In genomic region chr17:8300629-8301242, GRCh38 we compare ENCODE assay signal across 8 cellular contexts. TPM values are rescaled to one million over a fixed set of nuclear protein-coding genes. Genes with fewer than 3 reads are reported as not detected.
A peak's percentile ranks its signal among the peaks of the same experiment; 100 is the strongest.
DNase-seq lines count a peak whose midpoint lies in the region; ATAC-seq lines count a peak whose summit lies in the region.

No MANE protein-coding gene starts in this region.

- H3K36me3 ChIP-seq in effector memory CD4-positive, alpha-beta T cell (ENCODE audit: control insufficient read depth, insufficient read depth, low read length): no peaks in the 10 kb centered on the region
- H3K36me3 ChIP-seq in mesenchymal stem cell (ENCODE audit: control insufficient read depth in 1 of 2, insufficient read depth in 2 of 2, low read depth in 1 of 2, low read length in 2 of 2): no peaks in the 10 kb centered on the region

- no peak overlapping the region for H3K14ac ChIP-seq in mesenchymal stem cell (ENCODE audit: low read length in 2 of 2)

- no peak overlapping the region for H2AK5ac ChIP-seq in mesenchymal stem cell (ENCODE audit: low read length, severe bottlenecking)

- H4K91ac ChIP-seq in mesenchymal stem cell (ENCODE audit: low read length): no peak overlapping the region

- 2% methylated on average over 7 of the region's 8 CpGs for WGBS in mesenchymal stem cell

- no peak overlapping the region for H2BK5ac ChIP-seq in mesenchymal stem cell (ENCODE audit: low read depth, low read length, poor library complexity, severe bottlenecking)

- no peaks in the 10 kb centered on the region for H3K4me1 ChIP-seq in effector memory CD4-positive, alpha-beta T cell (ENCODE audit: control insufficient read depth, insufficient read depth, low read length, poor library complexity, severe bottlenecking)
- no peaks in the 10 kb centered on the region for H3K4me1 ChIP-seq in mesenchymal stem cell (ENCODE audit: control insufficient read depth, insufficient read depth, low read depth, low read length)

- H3K79me1 ChIP-seq in mesenchymal stem cell (replicated peaks; ENCODE audit: low read length, poor library complexity, severe bottlenecking): no peaks in the 10 kb centered on the region

- no peak overlapping the region for H3K4me3 Mint-ChIP-seq in activated CD4-positive, alpha-beta memory T cell treated with anti-CD3 and anti-CD28 coated beads for 36 hours

- no peak overlapping the region for H2BK120ac ChIP-seq in mesenchymal stem cell (ENCODE audit: low read depth, low read length)

- no peak overlapping the region for H3K4me3 ChIP-seq in effector memory CD4-positive, alpha-beta T cell (ENCODE audit: insufficient read depth, low read depth, low read length, poor library complexity, severe bottlenecking)
- H3K4me3 ChIP-seq in mesenchymal stem cell (ENCODE audit: insufficient read depth in 1 of 2, low read depth in 1 of 2, low read length in 2 of 2): no peak overlapping the region

- no peak overlapping the region for H3K4ac ChIP-seq in mesenchymal stem cell (ENCODE audit: low read depth in 1 of 2, low read length in 2 of 2)

- no peaks in the 10 kb centered on the region for H3K9me3 ChIP-seq in effector memory CD4-positive, alpha-beta T cell (ENCODE audit: control insufficient read depth, low read length)
- no peaks in the 10 kb centered on the region for H3K9me3 ChIP-seq in mesenchymal stem cell (ENCODE audit: control insufficient read depth, low read length)

- POLR2A ChIA-PET in activated CD4-positive, alpha-beta memory T cell treated with anti-CD3 and anti-CD28 coated beads for 36 hours (lab: Charles Lee): no interaction called here

- no peaks in the 10 kb centered on the region for H3K36me3 Mint-ChIP-seq in activated CD4-positive, alpha-beta memory T cell treated with anti-CD3 and anti-CD28 coated beads for 36 hours

- H3K9ac ChIP-seq in mesenchymal stem cell (ENCODE audit: low read length): no peak overlapping the region

- H3K23ac ChIP-seq in mesenchymal stem cell (ENCODE audit: low read length in 2 of 2): no peak overlapping the region

- ATAC-seq in HG02571 (IDR thresholded peaks at IDR 0.05; ENCODE audit: unreplicated experiment): peak; percentile 50
- ATAC-seq in HG03520 (IDR thresholded peaks at IDR 0.05; ENCODE audit: unreplicated experiment): no peak

- DNase-seq in Caki2 (ENCODE audit: low read depth) (peak; percentile 49), NCI-H748 (lab: John Stamatoyannopoulos, UW; ENCODE audit: unreplicated experiment) (peak; percentile 89), mesenchymal stem cell (peak; percentile 70)
- peak; percentile 68 for DNase-seq in activated CD4-positive, alpha-beta memory T cell treated with anti-CD3 and anti-CD28 coated beads for 36 hours
- DNase-seq in effector memory CD4-positive, alpha-beta T cell: peak; percentile 37 to 46 (median 37)
- peak; percentile 9 to 35 for DNase-seq in stimulated activated CD8-positive, alpha-beta memory T cell treated with anti-CD3 and anti-CD28 coated beads, Interleukin-4, amount 100 ng/mL, for 1 hour (ENCODE audit: low read depth in 2 of 2, low spot score in 1 of 2)

- peaks cover 9% of the 10 kb centered on the region for H3K4me1 Mint-ChIP-seq in activated CD4-positive, alpha-beta memory T cell treated with anti-CD3 and anti-CD28 coated beads for 36 hours (ENCODE audit: low read depth)

- H3K9me3 Mint-ChIP-seq in activated CD4-positive, alpha-beta memory T cell treated with anti-CD3 and anti-CD28 coated beads for 36 hours: no peaks in the 10 kb centered on the region

- no peak overlapping the region for H3K27ac Mint-ChIP-seq in activated CD4-positive, alpha-beta memory T cell treated with anti-CD3 and anti-CD28 coated beads for 36 hours

- in situ Hi-C loops in Caki2 (cut with HindIII; ENCODE audit: low pct_unique_long_range_greater_than_20kb, low sequenced_read_pairs): no loop called here

- CTCF ChIA-PET in activated CD4-positive, alpha-beta memory T cell treated with anti-CD3 and anti-CD28 coated beads for 36 hours (lab: Charles Lee): interaction anchor here (0.6 to 2.2 kb wide), 40 partner anchors 10 to 356 kb away, joined by 3 to 17 read pairs (median 4); partner anchors contain the start of genes ALOXE3, AURKB, CTC1 and PFAS

- H2BK15ac ChIP-seq in mesenchymal stem cell (ENCODE audit: low read depth, poor library complexity, severe bottlenecking): no peak overlapping the region

- H2AFZ ChIP-seq in mesenchymal stem cell (ENCODE audit: low read depth, low read length): no peak overlapping the region

- peak overlapping the region; percentile 4 for H3K4me2 ChIP-seq in mesenchymal stem cell (ENCODE audit: low read length, poor library complexity, severe bottlenecking)

- H3K27me3 ChIP-seq in effector memory CD4-positive, alpha-beta T cell (replicated peaks; ENCODE audit: control insufficient read depth, insufficient read depth, low read length, poor library complexity, severe bottlenecking): no peaks in the 10 kb centered on the region
- H3K27me3 ChIP-seq in mesenchymal stem cell (ENCODE audit: control insufficient read depth in 1 of 2, insufficient read depth in 1 of 2, low read length in 2 of 2): no peaks in the 10 kb centered on the region

- no peak overlapping the region for H3K18ac ChIP-seq in mesenchymal stem cell (ENCODE audit: low read depth in 1 of 2, low read length in 2 of 2)

- intact Hi-C loops in activated CD4-positive, alpha-beta memory T cell treated with anti-CD3 and anti-CD28 coated beads for 36 hours (cut with micrococcal nuclease): loop anchor here (1.0 kb wide), 3 partner anchors 78 to 240 kb away; partner anchors contain the start of gene ALOXE3

- no peak overlapping the region for H3K27ac ChIP-seq in effector memory CD4-positive, alpha-beta T cell (ENCODE audit: insufficient read depth, low read length, poor library complexity, severe bottlenecking)
- no peak overlapping the region for H3K27ac ChIP-seq in mesenchymal stem cell (ENCODE audit: low read length, poor library complexity, severe bottlenecking)

- no peaks in the 10 kb centered on the region for H3K27me3 Mint-ChIP-seq in activated CD4-positive, alpha-beta memory T cell treated with anti-CD3 and anti-CD28 coated beads for 36 hours

- H4K8ac ChIP-seq in mesenchymal stem cell (ENCODE audit: low read length): peak overlapping the region; percentile 54

- no peak overlapping the region for H2BK12ac ChIP-seq in mesenchymal stem cell (ENCODE audit: low read length in 2 of 2)

RNA-seq across cellular contexts. Expression of gene SLC25A35, which starts 5.5 kb away (rescaled TPM):
- total RNA-seq in Caki2 (2014; rRNA removed; shearing (Covaris generic); ENCODE audit: low replicate concordance): 0.81 TPM in 1 of 2 replicates, not detected in the other
- 1 to 10 TPM; 3.4 to 3.9 TPM for total RNA-seq in activated CD4-positive, alpha-beta memory T cell treated with anti-CD3 and anti-CD28 coated beads for 36 hours
- 5.8 TPM for polyA plus RNA-seq in mesenchymal stem cell (2013, experiment 1 of 2)
- 6.1 TPM for polyA plus RNA-seq in mesenchymal stem cell (2013, experiment 2 of 2)

RNA-seq across cellular contexts. Expression of gene ARHGEF15, which starts 9.3 kb away (rescaled TPM):
- total RNA-seq in Caki2 (2014; rRNA removed; shearing (Covaris generic); ENCODE audit: low replicate concordance): not detected in 2 replicates
- not detected for total RNA-seq in activated CD4-positive, alpha-beta memory T cell treated with anti-CD3 and anti-CD28 coated beads for 36 hours
- not detected for polyA plus RNA-seq in mesenchymal stem cell (2013, experiment 1 of 2)
- not detected for polyA plus RNA-seq in mesenchymal stem cell (2013, experiment 2 of 2)

RNA-seq across cellular contexts. Expression of gene RANGRF, which starts 12.3 kb away (rescaled TPM):
- total RNA-seq in Caki2 (2014; rRNA removed; shearing (Covaris generic); ENCODE audit: low replicate concordance): 13.8 and 28.6 TPM in 2 replicates
- total RNA-seq in activated CD4-positive, alpha-beta memory T cell treated with anti-CD3 and anti-CD28 coated beads for 36 hours: 10 to 100 TPM; 41.7 to 45.5 TPM
- polyA plus RNA-seq in mesenchymal stem cell (2013, experiment 1 of 2): 44.4 TPM
- polyA plus RNA-seq in mesenchymal stem cell (2013, experiment 2 of 2): 45.9 TPM

RNA-seq across cellular contexts. Expression of gene ODF4, which starts 38.9 kb away (rescaled TPM):
- total RNA-seq in Caki2 (2014; rRNA removed; shearing (Covaris generic); ENCODE audit: low replicate concordance): not detected in 2 replicates
- not detected for total RNA-seq in activated CD4-positive, alpha-beta memory T cell treated with anti-CD3 and anti-CD28 coated beads for 36 hours
- not detected for polyA plus RNA-seq in mesenchymal stem cell (2013, experiment 1 of 2)
- not detected for polyA plus RNA-seq in mesenchymal stem cell (2013, experiment 2 of 2)

RNA-seq across cellular contexts. Expression of gene PFAS, which starts 51.6 kb away (rescaled TPM):
- total RNA-seq in Caki2 (2014; rRNA removed; shearing (Covaris generic); ENCODE audit: low replicate concordance): 30.2 and 38.5 TPM in 2 replicates
- total RNA-seq in activated CD4-positive, alpha-beta memory T cell treated with anti-CD3 and anti-CD28 coated beads for 36 hours: 100 to 1,000 TPM; 102 to 105 TPM
- 7.3 TPM for polyA plus RNA-seq in mesenchymal stem cell (2013, experiment 1 of 2)
- 6.8 TPM for polyA plus RNA-seq in mesenchymal stem cell (2013, experiment 2 of 2)

Comparison
In these comparisons a context has a peak if more than half of its experiments do, and no peak if none do; other contexts are left out.
1. DNase-seq: peak in every context shown above with its lines; median percentile 89 in NCI-H748; 70 in mesenchymal stem cell; 68 in activated CD4-positive, alpha-beta memory T cell treated with anti-CD3 and anti-CD28 coated beads for 36 hours; 49 in Caki2; 37 in effector memory CD4-positive, alpha-beta T cell; 22 in stimulated activated CD8-positive, alpha-beta memory T cell treated with anti-CD3 and anti-CD28 coated beads, Interleukin-4, amount 100 ng/mL, for 1 hour.